16 cellular contexts compared by ENCODE assay signal in the genomic region with DNA sequence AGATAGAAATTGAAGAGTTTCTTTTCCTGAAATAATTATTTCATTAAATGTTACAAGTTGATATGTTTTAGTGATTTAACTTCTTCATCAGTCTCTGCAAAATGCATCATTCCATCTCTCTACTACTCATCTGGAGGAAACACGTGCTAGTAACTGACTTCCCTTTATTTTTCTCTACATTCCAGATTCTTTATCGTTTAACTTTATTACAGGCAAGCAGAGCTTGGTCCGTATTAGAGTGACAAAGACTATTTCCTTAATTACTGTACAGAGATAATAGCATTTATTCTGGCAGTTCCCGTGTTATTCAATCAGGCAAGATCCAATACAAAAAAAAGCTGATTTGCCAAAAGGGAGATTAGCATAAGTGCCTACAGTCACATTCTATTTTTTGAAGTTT.
"Had no signal": no experiment of that assay in that cellular context is flagged by ENCODE, and none has a peak within 500 bp of the region (broad histone marks: within the 10 kb centered on the region; RNA-seq: fewer than 3 reads in every experiment).

No MANE protein-coding gene starts in this region.

- H3K9me3 ChIP-seq: adrenal gland, esophagus muscularis mucosa, heart right ventricle, neutrophil, thyroid gland had no signal

- H3K9me3 Mint-ChIP-seq: activated naive CD4-positive, alpha-beta T cell treated with anti-CD3 and anti-CD28 coated beads, Interleukin-2, amount 50 U/mL, for 72 hours; natural killer cell; stimulated activated naive B cell treated with anti-CD40 and anti-IgM and Interleukin-4, amounts not matched to agents 10 μg/mL and 1 μg/mL and 100 μg/mL, for 72 hours had no signal

- H3K4me1 ChIP-seq: thyroid gland had no signal

- DNase-seq: activated CD4-positive, alpha-beta T cell treated with anti-CD3 and anti-CD28 coated beads, Interleukin-2, amount 50 U/mL, for 48 hours; activated gamma-delta T cell treated with Interleukin-2 at 50 U/mL for 16 hours; adrenal gland; cerebellar nuclear complex; cortex of kidney; effector CD8-positive, alpha-beta T cell; heart right ventricle; natural killer cell; posterior cingulate gyrus; retina; stimulated activated naive B cell treated with anti-CD40 and anti-IgM and Interleukin-4, amounts not matched to agents 10 μg/mL and 1 μg/mL and 100 μg/mL, for 72 hours; T1000; thyroid gland had no signal

- H3K4me3 ChIP-seq: adrenal gland, esophagus muscularis mucosa, heart right ventricle, thyroid gland had no signal

- H3K36me3 ChIP-seq: adrenal gland, esophagus muscularis mucosa, heart right ventricle, neutrophil, thyroid gland had no signal

- H3K36me3 Mint-ChIP-seq: activated naive CD4-positive, alpha-beta T cell treated with anti-CD3 and anti-CD28 coated beads, Interleukin-2, amount 50 U/mL, for 72 hours; natural killer cell; stimulated activated naive B cell treated with anti-CD40 and anti-IgM and Interleukin-4, amounts not matched to agents 10 μg/mL and 1 μg/mL and 100 μg/mL, for 72 hours had no signal

- H3K27me3 ChIP-seq: adrenal gland, heart right ventricle, neutrophil, thyroid gland had no signal

- H3K4me3 Mint-ChIP-seq: natural killer cell; stimulated activated naive B cell treated with anti-CD40 and anti-IgM and Interleukin-4, amounts not matched to agents 10 μg/mL and 1 μg/mL and 100 μg/mL, for 72 hours had no signal

- ATAC-seq: activated naive CD4-positive, alpha-beta T cell treated with anti-CD3 and anti-CD28 coated beads, Interleukin-2, amount 50 U/mL, for 72 hours; heart right ventricle; natural killer cell; stimulated activated naive B cell treated with anti-CD40 and anti-IgM and Interleukin-4, amounts not matched to agents 10 μg/mL and 1 μg/mL and 100 μg/mL, for 72 hours had no signal

- H3K27ac ChIP-seq: neutrophil, thyroid gland had no signal

- H3K27ac Mint-ChIP-seq: activated naive CD4-positive, alpha-beta T cell treated with anti-CD3 and anti-CD28 coated beads, Interleukin-2, amount 50 U/mL, for 72 hours; natural killer cell; stimulated activated naive B cell treated with anti-CD40 and anti-IgM and Interleukin-4, amounts not matched to agents 10 μg/mL and 1 μg/mL and 100 μg/mL, for 72 hours had no signal
